In the genomic region with DNA sequence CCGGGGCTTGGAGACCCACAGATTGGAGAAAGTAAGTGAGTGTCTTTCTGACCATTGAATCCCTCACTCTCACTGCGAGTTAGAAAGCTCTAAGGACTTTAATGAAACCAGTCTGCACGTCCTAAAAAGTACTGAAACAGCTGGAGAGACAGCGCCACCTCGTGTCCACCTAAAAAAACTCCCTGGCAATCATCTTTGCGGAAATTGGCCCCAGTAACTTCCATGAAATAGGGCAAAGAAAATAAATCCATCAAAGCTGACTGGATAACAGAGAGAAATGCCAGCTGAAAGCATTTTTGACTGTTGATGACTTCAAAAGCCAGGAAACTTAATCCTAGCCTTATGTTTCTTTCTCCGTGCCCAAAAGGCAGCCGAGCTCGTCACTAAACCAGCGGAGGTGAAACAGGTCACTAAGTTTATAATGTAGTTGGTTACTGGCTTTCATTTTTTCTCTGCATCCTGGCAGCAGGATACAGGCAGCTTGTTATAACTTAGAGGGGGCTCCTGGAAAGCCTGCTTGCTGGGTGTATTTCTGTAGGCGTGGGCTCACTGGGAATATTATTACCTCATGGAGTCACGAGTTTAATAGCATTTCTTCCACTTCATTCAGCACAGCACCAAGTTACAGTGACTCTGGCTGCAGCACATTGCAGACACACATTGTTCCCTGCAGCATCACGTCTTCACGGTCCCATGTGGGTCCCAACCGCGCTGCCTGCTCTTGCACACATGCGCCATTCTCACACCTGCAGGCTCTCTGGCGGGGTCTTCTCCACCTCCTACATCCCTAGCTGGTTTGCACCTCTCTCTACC, we compare ENCODE assay signal across 8 cellular contexts.
DNase-seq lines count a peak whose midpoint lies in the region; ATAC-seq and FAIRE-seq lines count a peak whose summit lies in the region.

No MANE protein-coding gene starts in this region.

- no peak overlapping the region for H3K27ac Mint-ChIP-seq in activated CD8-positive, alpha-beta T cell treated with anti-CD3 and anti-CD28 coated beads, Interleukin-2, amount 10 ng/mL, durations not matched to agents 7 days and 5 days
- no peak overlapping the region for H3K27ac Mint-ChIP-seq in stimulated activated effector memory CD8-positive, alpha-beta T cell treated with anti-CD3 and anti-CD28 coated beads, Interleukin-12 subunit alpha, Interleukin-12 subunit beta, amount 100 ng/mL, for 72 hours

- H3K27me3 Mint-ChIP-seq in activated CD8-positive, alpha-beta T cell treated with anti-CD3 and anti-CD28 coated beads, Interleukin-2, amount 10 ng/mL, durations not matched to agents 7 days and 5 days (ENCODE audit: low read depth), result no peaks in the 10 kb centered on the region

- CTCF ChIA-PET in activated CD8-positive, alpha-beta T cell treated with anti-CD3 and anti-CD28 coated beads, Interleukin-2, amount 10 ng/mL, durations not matched to agents 7 days and 5 days (lab: Charles Lee), result interaction anchor here (0.6 to 1.7 kb wide), 23 partner anchors 21 to 1277 kb away, joined by 3 to 17 read pairs (median 4); no protein-coding TSS in a partner anchor

- H3K4me3 Mint-ChIP-seq in activated CD8-positive, alpha-beta T cell treated with anti-CD3 and anti-CD28 coated beads, Interleukin-2, amount 10 ng/mL, durations not matched to agents 7 days and 5 days, result no peak overlapping the region
- H3K4me3 Mint-ChIP-seq in stimulated activated effector memory CD8-positive, alpha-beta T cell treated with anti-CD3 and anti-CD28 coated beads, Interleukin-12 subunit alpha, Interleukin-12 subunit beta, amount 100 ng/mL, for 72 hours, result no peak overlapping the region

- POLR2A ChIA-PET in activated CD8-positive, alpha-beta T cell treated with anti-CD3 and anti-CD28 coated beads, Interleukin-2, amount 10 ng/mL, durations not matched to agents 7 days and 5 days (lab: Charles Lee), result no interaction called here

- no peaks in the 10 kb centered on the region for H3K36me3 Mint-ChIP-seq in activated CD8-positive, alpha-beta T cell treated with anti-CD3 and anti-CD28 coated beads, Interleukin-2, amount 10 ng/mL, durations not matched to agents 7 days and 5 days (ENCODE audit: low read depth)
- no peaks in the 10 kb centered on the region for H3K36me3 Mint-ChIP-seq in stimulated activated effector memory CD8-positive, alpha-beta T cell treated with anti-CD3 and anti-CD28 coated beads, Interleukin-12 subunit alpha, Interleukin-12 subunit beta, amount 100 ng/mL, for 72 hours

- H3K9me3 Mint-ChIP-seq in activated CD8-positive, alpha-beta T cell treated with anti-CD3 and anti-CD28 coated beads, Interleukin-2, amount 10 ng/mL, durations not matched to agents 7 days and 5 days (ENCODE audit: insufficient read depth), result no peaks in the 10 kb centered on the region
- no peaks in the 10 kb centered on the region for H3K9me3 Mint-ChIP-seq in stimulated activated effector memory CD8-positive, alpha-beta T cell treated with anti-CD3 and anti-CD28 coated beads, Interleukin-12 subunit alpha, Interleukin-12 subunit beta, amount 100 ng/mL, for 72 hours

- ATAC-seq in HG02759 (IDR thresholded peaks at IDR 0.05; ENCODE audit: unreplicated experiment), result peak; percentile 59
- ATAC-seq in activated CD8-positive, alpha-beta T cell treated with anti-CD3 and anti-CD28 coated beads, Interleukin-2, amount 10 ng/mL, durations not matched to agents 7 days and 5 days, result no peak
- ATAC-seq in stimulated activated effector memory CD8-positive, alpha-beta T cell treated with anti-CD3 and anti-CD28 coated beads, Interleukin-12 subunit alpha, Interleukin-12 subunit beta, amount 100 ng/mL, for 72 hours, result no peak
- ATAC-seq in GM18867 (IDR thresholded peaks at IDR 0.05; ENCODE audit: unreplicated experiment), result no peak

- DNase-seq in COR-L47 (lab: John Stamatoyannopoulos, UW) (peak; percentile 84), NCI-H748 (lab: John Stamatoyannopoulos, UW; ENCODE audit: unreplicated experiment) (peak; percentile 83), mucosa of gallbladder (ENCODE audit: low spot score) (peak; percentile 56)
- DNase-seq in activated CD8-positive, alpha-beta T cell treated with anti-CD3 and anti-CD28 coated beads, Interleukin-2, amount 10 ng/mL, durations not matched to agents 7 days and 5 days, result peak; percentile 71
- peak; percentile 14 to 66 for DNase-seq in stimulated activated effector memory CD8-positive, alpha-beta T cell treated with anti-CD3 and anti-CD28 coated beads, Interleukin-12 subunit alpha, Interleukin-12 subunit beta, amount 100 ng/mL, for 72 hours (ENCODE audit: low spot score in 2 of 2)

- H3K4me1 Mint-ChIP-seq in activated CD8-positive, alpha-beta T cell treated with anti-CD3 and anti-CD28 coated beads, Interleukin-2, amount 10 ng/mL, durations not matched to agents 7 days and 5 days (ENCODE audit: low read depth), result peaks cover 1% of the 10 kb centered on the region
- no peaks in the 10 kb centered on the region for H3K4me1 Mint-ChIP-seq in stimulated activated effector memory CD8-positive, alpha-beta T cell treated with anti-CD3 and anti-CD28 coated beads, Interleukin-12 subunit alpha, Interleukin-12 subunit beta, amount 100 ng/mL, for 72 hours

- peak; percentile 71 for FAIRE-seq in endometrium (lab: Jason Lieb, UNC)
